1 cellular context compared by ENCODE assay signal in the genomic region with DNA sequence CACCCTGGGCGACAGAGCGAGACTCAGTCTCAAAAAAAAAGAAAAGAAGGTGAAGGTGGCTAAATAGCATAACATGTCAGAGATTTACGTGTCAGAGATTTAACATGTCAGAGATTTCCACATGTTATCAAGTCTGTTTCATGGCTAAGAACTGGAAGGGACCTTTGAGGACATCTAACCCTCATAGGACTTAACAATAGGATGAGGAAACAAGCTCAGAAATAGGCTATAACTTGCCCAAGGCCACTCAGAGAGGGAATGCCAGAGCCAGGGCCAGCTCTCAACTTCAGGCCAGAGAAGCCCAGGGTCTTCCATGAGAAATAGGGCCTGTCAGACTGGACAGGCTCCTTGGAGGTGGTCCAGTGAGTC.
TF ChIP-seq lines count a peak whose summit lies in the region.

No MANE protein-coding gene starts in this region.

TF ChIP-seq in K562, 482 proteins besides CTCF, POLR2A, EP300 and RAD21:
- TF ChIP-seq KDM1A (IDR thresholded peaks at IDR 0.05), result peak in 1 of 2 experiments; percentile 64; a peak in 2 of 4 replicates
- TF ChIP-seq FOSL1 (tag; conservative IDR thresholded peaks at IDR 0.05), result 0 out of 2 replicates have a peak, but pooled peaks have one; percentile 3
- no peak for TF ChIP-seq ZNF263 (CRISPR knock-in tag; IDR thresholded peaks at IDR 0.05; ENCODE audit: borderline replicate concordance)
